ENCODE assay signal across 1 cellular context in the genomic region with DNA sequence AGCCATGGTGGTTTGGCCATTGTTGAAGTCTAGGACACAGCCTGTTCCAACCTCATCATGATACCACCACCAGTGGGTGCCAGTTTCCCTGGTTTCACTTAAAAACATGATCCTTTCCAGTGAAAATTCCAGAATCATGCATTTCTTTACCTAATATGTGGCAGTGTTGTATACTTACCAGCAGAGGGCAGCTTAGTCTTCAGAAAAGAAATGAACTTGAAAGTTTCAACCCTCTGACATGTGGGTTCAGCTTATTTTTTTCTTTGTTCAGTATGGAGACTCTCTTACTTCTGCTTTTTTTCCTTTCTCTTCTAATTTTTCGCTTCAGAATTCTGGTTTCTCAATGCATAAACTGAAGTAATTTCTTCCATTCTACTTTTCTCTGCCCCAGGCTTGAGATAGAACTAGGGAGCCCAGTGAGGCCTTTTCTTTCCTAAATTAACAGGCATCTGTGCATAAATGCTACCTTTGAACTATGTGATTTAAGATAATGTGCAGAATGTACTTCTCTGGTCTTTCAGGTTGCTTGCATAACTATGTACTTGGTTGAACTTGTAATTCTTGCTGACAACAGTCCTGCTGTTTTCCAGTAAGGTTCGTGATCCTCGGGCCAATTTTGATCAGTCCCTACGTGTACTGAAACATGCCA.
TF ChIP-seq lines count a peak whose summit lies in the region.

No MANE protein-coding gene starts in this region.

TF ChIP-seq in HCT116, 20 proteins besides CTCF, POLR2A, EP300 and RAD21 (continued from another document):
- TF ChIP-seq YY1 (IDR thresholded peaks at IDR 0.05; ENCODE audit: extremely low read depth, insufficient replicate concordance, low read depth, low read length), result peak; percentile 26
- no peak for TF ChIP-seq JUND (IDR thresholded peaks at IDR 0.05)
- TF ChIP-seq ZNF274 (IDR thresholded peaks at IDR 0.05; ENCODE audit: low read depth, low read length), result no peak
- TF ChIP-seq CEBPB (IDR thresholded peaks at IDR 0.05; ENCODE audit: low read depth), result no peak
- TF ChIP-seq, protein P1, sequence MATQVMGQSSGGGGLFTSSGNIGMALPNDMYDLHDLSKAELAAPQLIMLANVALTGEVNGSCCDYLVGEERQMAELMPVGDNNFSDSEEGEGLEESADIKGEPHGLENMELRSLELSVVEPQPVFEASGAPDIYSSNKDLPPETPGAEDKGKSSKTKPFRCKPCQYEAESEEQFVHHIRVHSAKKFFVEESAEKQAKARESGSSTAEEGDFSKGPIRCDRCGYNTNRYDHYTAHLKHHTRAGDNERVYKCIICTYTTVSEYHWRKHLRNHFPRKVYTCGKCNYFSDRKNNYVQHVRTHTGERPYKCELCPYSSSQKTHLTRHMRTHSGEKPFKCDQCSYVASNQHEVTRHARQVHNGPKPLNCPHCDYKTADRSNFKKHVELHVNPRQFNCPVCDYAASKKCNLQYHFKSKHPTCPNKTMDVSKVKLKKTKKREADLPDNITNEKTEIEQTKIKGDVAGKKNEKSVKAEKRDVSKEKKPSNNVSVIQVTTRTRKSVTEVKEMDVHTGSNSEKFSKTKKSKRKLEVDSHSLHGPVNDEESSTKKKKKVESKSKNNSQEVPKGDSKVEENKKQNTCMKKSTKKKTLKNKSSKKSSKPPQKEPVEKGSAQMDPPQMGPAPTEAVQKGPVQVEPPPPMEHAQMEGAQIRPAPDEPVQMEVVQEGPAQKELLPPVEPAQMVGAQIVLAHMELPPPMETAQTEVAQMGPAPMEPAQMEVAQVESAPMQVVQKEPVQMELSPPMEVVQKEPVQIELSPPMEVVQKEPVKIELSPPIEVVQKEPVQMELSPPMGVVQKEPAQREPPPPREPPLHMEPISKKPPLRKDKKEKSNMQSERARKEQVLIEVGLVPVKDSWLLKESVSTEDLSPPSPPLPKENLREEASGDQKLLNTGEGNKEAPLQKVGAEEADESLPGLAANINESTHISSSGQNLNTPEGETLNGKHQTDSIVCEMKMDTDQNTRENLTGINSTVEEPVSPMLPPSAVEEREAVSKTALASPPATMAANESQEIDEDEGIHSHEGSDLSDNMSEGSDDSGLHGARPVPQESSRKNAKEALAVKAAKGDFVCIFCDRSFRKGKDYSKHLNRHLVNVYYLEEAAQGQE (IDR thresholded peaks at IDR 0.05; ENCODE audit: low read depth), result no peak
- no peak for TF ChIP-seq SIN3A (IDR thresholded peaks at IDR 0.05; ENCODE audit: low read depth)
- 0 out of 2 replicates have a peak, but pooled peaks have one; percentile 5 for TF ChIP-seq FOSL1 (IDR thresholded peaks at IDR 0.05; ENCODE audit: low read depth)
- TF ChIP-seq SRF (IDR thresholded peaks at IDR 0.05; ENCODE audit: low read depth), result peak; percentile 56; the same call in 1 of the 2 replicates
- TF ChIP-seq, protein P2, sequence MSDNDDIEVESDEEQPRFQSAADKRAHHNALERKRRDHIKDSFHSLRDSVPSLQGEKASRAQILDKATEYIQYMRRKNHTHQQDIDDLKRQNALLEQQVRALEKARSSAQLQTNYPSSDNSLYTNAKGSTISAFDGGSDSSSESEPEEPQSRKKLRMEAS (IDR thresholded peaks at IDR 0.05), result peak; percentile 39; the same call in 1 of the 2 replicates
- no peak for TF ChIP-seq ZBTB33 (IDR thresholded peaks at IDR 0.05; ENCODE audit: extremely low read depth, insufficient replicate concordance, low read length)
- TF ChIP-seq SP1 (IDR thresholded peaks at IDR 0.05; ENCODE audit: low read depth), result peak; percentile 33; the same call in 1 of the 2 replicates
- no peak for TF ChIP-seq ZFX (IDR thresholded peaks at IDR 0.05)
